ENCODE assay signal across 10 cellular contexts in the genomic region with DNA sequence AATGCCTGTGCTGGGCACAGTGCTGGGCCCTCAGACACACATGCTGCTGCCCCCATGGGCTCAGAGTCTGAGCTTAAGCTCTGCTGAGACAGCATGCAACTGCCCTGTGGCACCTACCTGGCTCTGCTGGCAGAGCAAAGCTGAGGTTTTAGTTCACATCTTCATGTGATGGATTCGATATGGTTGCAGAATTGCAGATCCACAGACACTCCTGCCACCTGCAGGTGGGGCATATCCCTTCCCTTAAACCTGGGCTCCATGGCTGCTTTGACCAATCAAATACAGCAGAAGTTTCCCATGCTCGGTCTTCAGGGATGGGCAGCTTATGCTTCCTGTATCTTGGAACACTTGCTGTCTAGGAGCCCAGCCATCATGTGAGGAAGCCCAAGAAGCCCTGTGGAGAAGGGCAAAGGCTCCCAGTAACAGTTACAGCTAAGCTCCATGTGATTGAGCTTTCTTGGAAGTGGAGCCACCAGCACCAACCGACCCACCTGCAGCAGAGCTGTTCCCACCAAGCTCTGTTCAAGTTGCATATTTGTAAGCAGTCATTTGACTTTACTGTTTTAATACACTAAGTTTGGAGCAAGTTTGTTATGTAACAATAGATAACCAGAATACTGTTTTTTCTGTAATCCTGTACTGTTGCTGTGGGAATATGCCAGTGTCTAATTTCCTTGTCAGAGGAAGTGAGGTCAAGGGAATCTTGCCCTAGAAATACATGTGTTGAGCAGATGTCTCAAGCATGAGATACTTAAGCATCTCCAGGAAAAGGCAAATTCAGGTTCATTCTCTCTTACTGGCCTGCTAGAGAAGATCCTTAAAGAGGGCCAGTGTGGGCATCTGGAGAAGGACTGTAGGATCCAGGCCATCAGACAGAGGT.
DNase-seq lines count a peak whose midpoint lies in the region; TF ChIP-seq lines count a peak whose summit lies in the region.
"Had no signal": no experiment of that assay in that cellular context is flagged by ENCODE, and none has a peak within 500 bp of the region (broad histone marks: within the 10 kb centered on the region; RNA-seq: fewer than 3 reads in every experiment).

No MANE protein-coding gene starts in this region.

- in situ Hi-C loops in astrocyte of the spinal cord (cut with HindIII; ENCODE audit: low sequenced_read_pairs): no loop called here

- no peak overlapping the region for H3K4me3 ChIP-seq in HFF-Myc (replicated peaks; ENCODE audit: low read depth, low read length)
- H3K4me3 ChIP-seq in astrocyte of the spinal cord (ENCODE audit: low read depth, low read length): no peak overlapping the region
- H3K4me3 ChIP-seq: thyroid gland had no signal

- DNase-seq in NCI-H748 (lab: John Stamatoyannopoulos, UW; ENCODE audit: unreplicated experiment) (peak; percentile 17), NCI-H748 treated with DMSO at 0.1 percent for 48 hours (lab: John Stamatoyannopoulos, UW) (no peak), HFF-Myc (ENCODE audit: extremely low read depth, low read depth) (peak; percentile 93), astrocyte of the spinal cord (ENCODE audit: low read depth, low spot score) (peak; percentile 18), myocyte (ENCODE audit: low read depth) (peak; percentile 61), NCI-H1436 treated with DMSO at 0.1 percent for 48 hours (lab: John Stamatoyannopoulos, UW) (no peak), SHP77 treated with DMSO at 0.1 percent for 48 hours (lab: John Stamatoyannopoulos, UW) (no peak), OCI-M2 (lab: John Stamatoyannopoulos, UW; ENCODE audit: unreplicated experiment) (no peak)
- DNase-seq: NCI-H1092 treated with DMSO at 0.1 percent for 48 hours, thyroid gland had no signal

- TF ChIP-seq CTCF in HFF-Myc (IDR thresholded peaks at IDR 0.05; ENCODE audit: low read depth, low read length, missing control alignments) (no peak), astrocyte of the spinal cord (IDR thresholded peaks at IDR 0.05; ENCODE audit: low read depth, low read length) (no peak)

Comparison
In these comparisons a context has a peak if more than half of its experiments do, and no peak if none do; other contexts are left out.
1. DNase-seq: peak in NCI-H748 (single experiment), HFF-Myc (single experiment), astrocyte of the spinal cord (single experiment) and myocyte (single experiment); none in NCI-H748 treated with DMSO at 0.1 percent for 48 hours (single experiment), NCI-H1436 treated with DMSO at 0.1 percent for 48 hours (single experiment), SHP77 treated with DMSO at 0.1 percent for 48 hours (single experiment) and OCI-M2 (single experiment).